ENCODE assay signal across 8 cellular contexts in the genomic region with DNA sequence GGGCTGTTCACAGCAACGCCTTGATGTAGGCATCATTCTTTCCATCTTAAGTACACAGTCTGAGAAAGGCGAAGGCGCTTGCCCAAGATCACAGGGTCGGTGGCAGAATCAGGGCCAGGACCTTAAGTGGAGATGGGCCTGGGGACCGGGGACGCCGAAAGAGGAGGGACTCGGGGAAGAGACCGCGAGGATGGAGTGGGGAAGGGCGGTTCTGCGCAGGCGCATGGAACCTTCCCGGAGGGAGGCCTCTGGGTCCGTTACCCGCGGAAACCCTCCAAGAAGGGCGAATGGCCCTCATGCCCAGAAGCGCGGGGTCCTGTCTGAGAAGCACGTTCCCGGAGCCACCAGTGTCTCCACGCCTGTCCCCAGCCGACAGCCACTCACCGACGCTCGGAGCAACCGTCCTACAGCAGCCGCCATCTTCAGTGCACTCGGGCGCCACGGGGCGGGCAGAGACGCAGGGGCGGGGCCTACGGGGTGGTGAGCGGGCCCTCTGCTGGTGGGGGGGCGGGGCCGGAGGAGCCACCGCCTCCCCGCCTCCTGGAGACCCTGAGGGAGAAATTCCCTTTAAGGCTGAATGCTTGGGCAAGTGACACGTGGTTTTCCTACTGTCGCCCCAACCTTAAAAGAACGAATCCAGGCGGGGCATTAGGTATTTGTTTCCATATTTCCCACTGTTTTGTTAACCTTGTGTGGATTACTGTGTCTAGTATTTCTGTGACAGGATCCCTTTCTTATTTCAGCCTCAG. TPM values are rescaled to one million over a fixed set of nuclear protein-coding genes. Genes with fewer than 3 reads are reported as not detected.
DNase-seq lines count a peak whose midpoint lies in the region; ATAC-seq and TF ChIP-seq lines count a peak whose summit lies in the region.

A gene (minus strand): TSS at position 442 of the 749 bp plus-strand sequence. CDS start 22 bp downstream, at position 420.

- in situ Hi-C loops in Panc1 (cut with HindIII; ENCODE audit: low pct_unique_long_range_greater_than_20kb, low sequenced_read_pairs) = no loop called here

- H4K20me1 ChIP-seq in KMS-11 (ENCODE audit: insufficient read depth) = no peaks in the 10 kb centered on the region

- H3K4me2 ChIP-seq in KMS-11 = peak within 1 kb of the TSS; percentile 83

- peaks cover 0 to 8% of the 10 kb centered on the region in 2 donors for H3K36me3 Mint-ChIP-seq in naive B cell
- H3K36me3 Mint-ChIP-seq in stimulated activated naive B cell treated with anti-CD40 and anti-IgM and Interleukin-4, amounts not matched to agents 10 μg/mL and 1 μg/mL and 100 μg/mL, for 72 hours = peaks cover 14 to 21% of the 10 kb centered on the region in 2 donors

- H3K36me3 ChIP-seq in KMS-11 (ENCODE audit: insufficient read depth) (no peaks in the 10 kb centered on the region), Panc1 (ENCODE audit: control insufficient read depth, insufficient read depth, low read length) (peaks cover 22% of the 10 kb centered on the region), esophagus squamous epithelium (peaks cover 0 to 33% (median 0%) of the 10 kb centered on the region in 3 donors)

- peak in 1 of 4 donors; percentile 79 for TF ChIP-seq POLR2A in esophagus squamous epithelium (IDR thresholded peaks at IDR 0.05)

- peak; percentile 80 for DNase-seq in DMS79 (lab: John Stamatoyannopoulos, UW)
- DNase-seq in Panc1 (ENCODE audit: low read depth, low spot score) = peak; percentile 61
- DNase-seq in activated T-cell treated with anti-CD3 and anti-CD28 coated beads, Interleukin-2, amount 50 U/mL, for 48 hours = peak; percentile 96 to 97
- DNase-seq in esophagus squamous epithelium (lab: John Stamatoyannopoulos, UW) = peak; percentile 27
- peak; percentile 86 for DNase-seq in naive B cell
- DNase-seq in stimulated activated naive B cell treated with anti-CD40 and anti-IgM and Interleukin-4, amounts not matched to agents 10 μg/mL and 1 μg/mL and 100 μg/mL, for 72 hours = peak; percentile 86

- TSS peak; percentile 91 for BruUV-seq in Panc1 (replicated peaks; lab: Mats Ljungman, UMichigan)

- H3K27me3 ChIP-seq in KMS-11 (ENCODE audit: insufficient read depth, low read depth) (no peaks in the 10 kb centered on the region), Panc1 (ENCODE audit: control insufficient read depth, insufficient read depth, low read length) (no peaks in the 10 kb centered on the region), esophagus squamous epithelium (no peaks in the 10 kb centered on the region)

- H3K4me1 ChIP-seq in KMS-11 (ENCODE audit: low read depth, poor library complexity, severe bottlenecking) (peaks cover 24% of the 10 kb centered on the region), Panc1 (ENCODE audit: control insufficient read depth, insufficient read depth, low read length) (peaks cover 21% of the 10 kb centered on the region), esophagus squamous epithelium (peaks cover 0 to 42% (median 15%) of the 10 kb centered on the region in 3 donors)

- no peaks in the 10 kb centered on the region for H3K9me3 ChIP-seq in Panc1 (ENCODE audit: control insufficient read depth, insufficient read depth, low read depth, low read length)
- no peaks in the 10 kb centered on the region for H3K9me3 ChIP-seq in esophagus squamous epithelium

- TF ChIP-seq CTCF in KMS-11 (conservative IDR thresholded peaks at IDR 0.05; ENCODE audit: low read depth, low read length) (no peak), Panc1 (IDR thresholded peaks at IDR 0.05) (no peak), esophagus squamous epithelium (IDR thresholded peaks at IDR 0.05) (peak in 2 of 6 experiments; percentile 20 to 21)

- no peaks in the 10 kb centered on the region for H3K9me3 Mint-ChIP-seq in naive B cell
- H3K9me3 Mint-ChIP-seq in stimulated activated naive B cell treated with anti-CD40 and anti-IgM and Interleukin-4, amounts not matched to agents 10 μg/mL and 1 μg/mL and 100 μg/mL, for 72 hours = no peaks in the 10 kb centered on the region

- peak within 1 kb of the TSS; percentile 48 for H3K27ac ChIP-seq in KMS-11
- peak within 1 kb of the TSS; percentile 94 for H3K27ac ChIP-seq in Panc1 (ENCODE audit: low read length)
- peak within 1 kb of the TSS; percentile 89 to 96 (median 90) for H3K27ac ChIP-seq in esophagus squamous epithelium

- peak within 1 kb of the TSS; percentile 73 for H3K9ac ChIP-seq in KMS-11

- peak within 1 kb of the TSS; percentile 91 to 99 (median 96) for H3K4me3 Mint-ChIP-seq in naive B cell
- peak within 1 kb of the TSS; percentile 94 to 99 for H3K4me3 Mint-ChIP-seq in stimulated activated naive B cell treated with anti-CD40 and anti-IgM and Interleukin-4, amounts not matched to agents 10 μg/mL and 1 μg/mL and 100 μg/mL, for 72 hours

- intact Hi-C loops in Panc1 (cut with micrococcal nuclease; ENCODE audit: unreplicated experiment) = no loop called here
- intact Hi-C loops in esophagus squamous epithelium (cut with DNase I) = loop anchor here (10.0 kb wide), 1 partner anchor 134 kb away; no protein-coding TSS in a partner anchor

- WGBS in esophagus squamous epithelium, 2 donors = 0 to 1% methylated on average over 20 to 27 of the region's 45 CpGs

- CTCF ChIA-PET in Panc1 (lab: Charles Lee) = no interaction called here

- H3K4me3 ChIP-seq in KMS-11 (IDR thresholded peaks at IDR 0.05; ENCODE audit: insufficient read depth, low read depth, low read length) (no peak within 1 kb of the TSS), Panc1 (ENCODE audit: low read depth in 2 of 2, low read length in 2 of 2) (peak within 1 kb of the TSS; percentile 71 to 100), esophagus squamous epithelium (peak within 1 kb of the TSS; percentile 64 to 89 (median 72))

- peaks cover 11 to 32% (median 24%) of the 10 kb centered on the region in 3 donors for H3K4me1 Mint-ChIP-seq in naive B cell
- H3K4me1 Mint-ChIP-seq in stimulated activated naive B cell treated with anti-CD40 and anti-IgM and Interleukin-4, amounts not matched to agents 10 μg/mL and 1 μg/mL and 100 μg/mL, for 72 hours = peaks cover 11 to 12% of the 10 kb centered on the region in 2 donors

- H3K79me2 ChIP-seq in KMS-11 (ENCODE audit: insufficient read depth, low read depth) = peaks cover 29% of the 10 kb centered on the region

- ATAC-seq in GM21723 (IDR thresholded peaks at IDR 0.05; ENCODE audit: unreplicated experiment) (peak; percentile 95), Panc1 (peak; percentile 99), naive B cell (ENCODE audit: low read depth in 2 of 2) (peak; percentile 98 to 99)
- ATAC-seq in stimulated activated naive B cell treated with anti-CD40 and anti-IgM and Interleukin-4, amounts not matched to agents 10 μg/mL and 1 μg/mL and 100 μg/mL, for 72 hours (replicated peaks) = peak; percentile 97 to 99

- H3K27me3 Mint-ChIP-seq in naive B cell = no peaks in the 10 kb centered on the region
- H3K27me3 Mint-ChIP-seq in stimulated activated naive B cell treated with anti-CD40 and anti-IgM and Interleukin-4, amounts not matched to agents 10 μg/mL and 1 μg/mL and 100 μg/mL, for 72 hours = no peaks in the 10 kb centered on the region

- peak within 1 kb of the TSS; percentile 60 for H2AFZ ChIP-seq in KMS-11 (ENCODE audit: low read depth)

- peak within 1 kb of the TSS; percentile 89 to 97 (median 93) for H3K27ac Mint-ChIP-seq in naive B cell
- H3K27ac Mint-ChIP-seq in stimulated activated naive B cell treated with anti-CD40 and anti-IgM and Interleukin-4, amounts not matched to agents 10 μg/mL and 1 μg/mL and 100 μg/mL, for 72 hours = peak within 1 kb of the TSS; percentile 96

- POLR2A ChIA-PET in Panc1 (lab: Charles Lee) = no interaction called here

RNA-seq across cellular contexts. Expression of the gene that starts here (rescaled TPM):
- 235 TPM for total RNA-seq in Panc1 (2021; ENCODE audit: unreplicated experiment)
- polyA plus RNA-seq in Panc1 (2012; ENCODE audit: insufficient read length) = 145 TPM
- 100 to 1,000 TPM in 3 of 4 donors, 10 to 100 TPM in 1; 42.9 to 183 (median 119) TPM for total RNA-seq in esophagus squamous epithelium
- 10 to 100 TPM; 32.2 to 63.0 (median 54.7) TPM for polyA plus RNA-seq in naive B cell (ENCODE audit: low read depth in 6 of 6)

Comparison
In these comparisons a context has a peak if more than half of its experiments do, and no peak if none do; other contexts are left out.
1. DNase-seq: peak in every context shown above with its lines; median percentile 96 in activated T-cell treated with anti-CD3 and anti-CD28 coated beads, Interleukin-2, amount 50 U/mL, for 48 hours; 86 in naive B cell; 86 in stimulated activated naive B cell treated with anti-CD40 and anti-IgM and Interleukin-4, amounts not matched to agents 10 μg/mL and 1 μg/mL and 100 μg/mL, for 72 hours; 80 in DMS79; 61 in Panc1; 27 in esophagus squamous epithelium.